Comparison of ENCODE assay signal across 8 cellular contexts in genomic region chr1:171251741-171252300, GRCh38. TPM values are rescaled to one million over a fixed set of nuclear protein-coding genes. Genes with fewer than 3 reads are reported as not detected.
DNase-seq lines count a peak whose midpoint lies in the region; ATAC-seq and TF ChIP-seq lines count a peak whose summit lies in the region.

No MANE protein-coding gene starts in this region.

- peaks cover 0 to 7% (median 1%) of the 10 kb centered on the region in 12 donors for H3K4me1 ChIP-seq in heart left ventricle

- peak; percentile 75 for TF ChIP-seq CTCF in Calu3 (IDR thresholded peaks at IDR 0.05; ENCODE audit: unreplicated experiment)
- peak; percentile 16 to 70 (median 46) for TF ChIP-seq CTCF in heart left ventricle (IDR thresholded peaks at IDR 0.05)
- peak; percentile 73 for TF ChIP-seq CTCF in retinal pigment epithelial cell (conservative IDR thresholded peaks at IDR 0.05; ENCODE audit: low read depth, low read length)

- CTCF ChIA-PET in Calu3 (lab: Charles Lee) = interaction anchor here (0.6 to 1.2 kb wide), 3 partner anchors 62 to 1086 kb away, joined by 3 to 6 read pairs (median 5); partner anchors contain the start of gene FMO4

- DNase-seq in Calu3 (peak; percentile 66), NCI-H1105 (lab: John Stamatoyannopoulos, UW) (peak; percentile 48), heart left ventricle (peak in 1 of 5 donors; percentile 43), retinal pigment epithelial cell (ENCODE audit: low read depth) (no peak), RPMI8226 (no peak), globus pallidus (ENCODE audit: low spot score) (no peak)

- ATAC-seq in GM19455 (IDR thresholded peaks at IDR 0.05; ENCODE audit: unreplicated experiment) = peak; percentile 23
- ATAC-seq in activated T-helper 17 cell treated with anti-CD3 and anti-CD28 coated beads, Interleukin-2, amount 50 U/mL, for 72 hours (replicated peaks) = peak; percentile 14
- ATAC-seq in heart left ventricle = peak in 3 of 4 donors; percentile 34 to 62 (median 45)

- H3K27ac Mint-ChIP-seq in Calu3 (ENCODE audit: unreplicated experiment) = no peak overlapping the region
- peak overlapping the region; percentile 17 for H3K27ac Mint-ChIP-seq in activated T-helper 17 cell treated with anti-CD3 and anti-CD28 coated beads, Interleukin-2, amount 50 U/mL, for 72 hours

- peak overlapping the region in 1 of 12 donors; percentile 32 for H3K27ac ChIP-seq in heart left ventricle

- WGBS in heart left ventricle, 4 donors = 19 to 25% (median 21%) methylated on average over 12 to 14 of the region's 14 CpGs

- no peaks in the 10 kb centered on the region for H3K36me3 ChIP-seq in heart left ventricle

- H3K9me3 ChIP-seq in heart left ventricle = no peaks in the 10 kb centered on the region

- peak overlapping the region in 11 of 12 donors; percentile 33 to 68 (median 60) for H3K4me3 ChIP-seq in heart left ventricle
- peak overlapping the region; percentile 72 for H3K4me3 ChIP-seq in retinal pigment epithelial cell (ENCODE audit: low read length)

- H3K9me3 Mint-ChIP-seq in Calu3 (ENCODE audit: low read depth, unreplicated experiment) = no peaks in the 10 kb centered on the region
- H3K9me3 Mint-ChIP-seq in activated T-helper 17 cell treated with anti-CD3 and anti-CD28 coated beads, Interleukin-2, amount 50 U/mL, for 72 hours = no peaks in the 10 kb centered on the region

- peaks cover 42% of the 10 kb centered on the region for H3K27me3 Mint-ChIP-seq in Calu3 (ENCODE audit: unreplicated experiment)
- peaks cover 39% of the 10 kb centered on the region for H3K27me3 Mint-ChIP-seq in activated T-helper 17 cell treated with anti-CD3 and anti-CD28 coated beads, Interleukin-2, amount 50 U/mL, for 72 hours

- BruUV-seq in Calu3 (replicated peaks; lab: Mats Ljungman, UMichigan) = no TSS peak

- H3K4me3 Mint-ChIP-seq in Calu3 (ENCODE audit: low read depth, unreplicated experiment) = peak overlapping the region; percentile 78
- peak overlapping the region; percentile 81 for H3K4me3 Mint-ChIP-seq in activated T-helper 17 cell treated with anti-CD3 and anti-CD28 coated beads, Interleukin-2, amount 50 U/mL, for 72 hours

- H3K36me3 Mint-ChIP-seq in Calu3 (ENCODE audit: insufficient read depth, unreplicated experiment) = peaks cover 7% of the 10 kb centered on the region
- H3K36me3 Mint-ChIP-seq in activated T-helper 17 cell treated with anti-CD3 and anti-CD28 coated beads, Interleukin-2, amount 50 U/mL, for 72 hours (ENCODE audit: low read depth) = no peaks in the 10 kb centered on the region

- intact Hi-C loops in Calu3 (cut with micrococcal nuclease; ENCODE audit: unreplicated experiment) = no loop called here
- intact Hi-C loops in heart left ventricle (cut with DNase I) = no loop called here

- no peaks in the 10 kb centered on the region for H3K4me1 Mint-ChIP-seq in Calu3 (ENCODE audit: low read depth, unreplicated experiment)
- H3K4me1 Mint-ChIP-seq in activated T-helper 17 cell treated with anti-CD3 and anti-CD28 coated beads, Interleukin-2, amount 50 U/mL, for 72 hours = peaks cover 4% of the 10 kb centered on the region

- no peak for TF ChIP-seq POLR2A in heart left ventricle (IDR thresholded peaks at IDR 0.05)

- peaks cover 0 to 20% (median 3%) of the 10 kb centered on the region in 9 donors for H3K27me3 ChIP-seq in heart left ventricle

RNA-seq across cellular contexts. Expression of gene FMO1, which starts 3.5 kb away (rescaled TPM):
- total RNA-seq in Calu3 (2022) = not detected in 2 replicates
- not detected for total RNA-seq in activated T-helper 17 cell treated with anti-CD3 and anti-CD28 coated beads, Interleukin-2, amount 50 U/mL, for 72 hours
- total RNA-seq in heart left ventricle = 1 to 10 TPM in 2 of 9 donors, under 1 TPM in 6, not detected in 1; 0.23 to 7.0 (median 0.59) TPM
- under 1 TPM in 1 of 2 donors, not detected in 1; 0.15 TPM for polyA plus RNA-seq in heart left ventricle

Comparison
In these comparisons a context has a peak if more than half of its experiments do, and no peak if none do; other contexts are left out.
1. DNase-seq: peak in Calu3 (single experiment) and NCI-H1105 (single experiment); none in retinal pigment epithelial cell (single experiment), RPMI8226 (single experiment) and globus pallidus (single experiment).
2. Peak in every context shown above with its lines, with median percentiles within 50 percentile points of each other: CTCF ChIP-seq and ATAC-seq.